ENCODE assay signal across 18 cellular contexts in genomic region chr2:191328150-191328809, GRCh38.
"Had no signal": no experiment of that assay in that cellular context is flagged by ENCODE, and none has a peak within 500 bp of the region (broad histone marks: within the 10 kb centered on the region; RNA-seq: fewer than 3 reads in every experiment).

No MANE protein-coding gene starts in this region.

- H3K27ac ChIP-seq: RWPE1 had no signal

- ATAC-seq: Panc1, PC-3 had no signal

- DNase-seq: KBM-7; MV-4-11; NCI-H1092; NCI-H1105 treated with DMSO at 0.1 percent for 48 hours; NCI-H1417 treated with DMSO at 0.1 percent for 48 hours; NCI-H187; NCI-H2029; NCI-H2081 treated with DMSO at 0.1 percent for 48 hours; NCI-H2171; NCI-H226; NCI-H446 treated with DMSO at 0.1 percent for 48 hours; NCI-H510A treated with DMSO at 0.1 percent for 48 hours; NCI-H526; NK-92 treated with Interleukin-12 subunit alpha and Interleukin-12 subunit beta, amount 100 ng/mL, for 24 hours; PC-3; SHP77 had no signal
